In genomic region chr2:210224660-210225460, GRCh38 we compare ENCODE assay signal across 9 cellular contexts. TPM values are rescaled to one million over a fixed set of nuclear protein-coding genes. Genes with fewer than 3 reads are reported as not detected.
A peak's percentile ranks its signal among the peaks of the same experiment; 100 is the strongest.
DNase-seq lines count a peak whose midpoint lies in the region; TF ChIP-seq lines count a peak whose summit lies in the region.
"Had no signal": no experiment of that assay in that cellular context is flagged by ENCODE, and none has a peak within 500 bp of the region (broad histone marks: within the 10 kb centered on the region; RNA-seq: fewer than 3 reads in every experiment).

Gene ACADL (minus strand): TSS chr2:210225447. CDS start chr2:210225263, 184 bp downstream.

- no peak for TF ChIP-seq EP300 in stomach (IDR thresholded peaks at IDR 0.05)

- no peaks in the 10 kb centered on the region for H3K36me3 Mint-ChIP-seq in immature natural killer cell

- DNase-seq in GM06990 (ENCODE audit: extremely low read depth, insufficient read length) (peak; percentile 5), NCI-H69 (lab: John Stamatoyannopoulos, UW) (peak; percentile 62), choroid plexus epithelial cell (ENCODE audit: low read depth) (no peak), left kidney (ENCODE audit: low read depth, low spot score) (peak; percentile 82), stomach (peak; percentile 82), SIG-M5 (lab: John Stamatoyannopoulos, UW) (no peak), immature natural killer cell (no peak)

- TF ChIP-seq CTCF in 22Rv1 (IDR thresholded peaks at IDR 0.05), result peak; percentile 10; the same call in 1 of the 2 replicates
- no peak for TF ChIP-seq CTCF in GM06990 (IDR thresholded peaks at IDR 0.05; ENCODE audit: insufficient read depth, low read length, poor library complexity, severe bottlenecking)
- no peak for TF ChIP-seq CTCF in choroid plexus epithelial cell (conservative IDR thresholded peaks at IDR 0.05; ENCODE audit: low read depth, low read length)
- TF ChIP-seq CTCF in stomach (IDR thresholded peaks at IDR 0.05), result no peak

- H3K4me1 ChIP-seq in stomach, result peaks cover 5 to 47% (median 27%) of the 10 kb centered on the region in 4 donors

- H3K27ac Mint-ChIP-seq in immature natural killer cell, result no peak within 1 kb of the TSS

- no peaks in the 10 kb centered on the region for H3K9me3 ChIP-seq in stomach

- H3K4me1 Mint-ChIP-seq in immature natural killer cell, result no peaks in the 10 kb centered on the region

- 2 to 4% (median 2%) methylated on average over 46 to 85 of the region's 85 CpGs for WGBS in stomach, 5 donors

- H3K9me3 Mint-ChIP-seq in immature natural killer cell, result peaks cover 0 to 3% (median 0%) of the 10 kb centered on the region in 6 donors

- H3K36me3 ChIP-seq in GM06990 (ENCODE audit: control insufficient read depth, insufficient read depth, low read length) (no peaks in the 10 kb centered on the region), stomach (no peaks in the 10 kb centered on the region)

- no peak within 1 kb of the TSS for H3K4me3 Mint-ChIP-seq in immature natural killer cell

- intact Hi-C loops in stomach (cut with DNase I; ENCODE audit: low total_unique reads), result no loop called here

- H3K27ac ChIP-seq in 22Rv1 (peak within 1 kb of the TSS; percentile 80), stomach (peak within 1 kb of the TSS; percentile 83 to 92 (median 83))
- H3K27ac ChIP-seq: epithelial cell of prostate had no signal

- H3K27me3 ChIP-seq in GM06990 (replicated peaks; ENCODE audit: control insufficient read depth, insufficient read depth, low read length), result no peaks in the 10 kb centered on the region
- peaks cover 0 to 21% (median 9%) of the 10 kb centered on the region in 3 donors for H3K27me3 ChIP-seq in stomach

- peak in 1 of 4 donors; percentile 48 for TF ChIP-seq POLR2A in stomach (IDR thresholded peaks at IDR 0.05)

- H3K4me3 ChIP-seq in GM06990 (replicated peaks; ENCODE audit: low read depth, low read length), result no peak within 1 kb of the TSS
- peak within 1 kb of the TSS; percentile 55 for H3K4me3 ChIP-seq in choroid plexus epithelial cell (ENCODE audit: low read depth, low read length)
- H3K4me3 ChIP-seq in stomach, result peak within 1 kb of the TSS; percentile 55 to 71 (median 64)

- H3K27me3 Mint-ChIP-seq in immature natural killer cell (ENCODE audit: low read depth in 3 of 3), result peaks cover 15 to 29% (median 20%) of the 10 kb centered on the region in 3 donors

RNA-seq across cellular contexts. Expression of gene ACADL, which starts in this region (rescaled TPM):
- total RNA-seq in stomach, result 10 to 100 TPM in 1 of 5 donors, 1 to 10 TPM in 2, not detected in 2; 4.9 to 17.5 (median 6.6) TPM
- polyA plus RNA-seq in stomach (1 to 10 TPM; 3.3 to 4.9 (median 4.6) TPM), immature natural killer cell (not detected)

Comparison
In these comparisons a context has a peak if more than half of its experiments do, and no peak if none do; other contexts are left out.
1. RNA of gene ACADL (polyA plus RNA-seq): 3.3 to 4.9 TPM in stomach; not detected in immature natural killer cell; every median in the first group is over 4 times any median in the second.
2. DNase-seq: peak in GM06990 (single experiment), NCI-H69 (single experiment), left kidney (single experiment) and stomach (single experiment); none in choroid plexus epithelial cell (single experiment), SIG-M5 (single experiment) and immature natural killer cell (0 of 3).